1 cellular context compared by ENCODE assay signal in the genomic region with DNA sequence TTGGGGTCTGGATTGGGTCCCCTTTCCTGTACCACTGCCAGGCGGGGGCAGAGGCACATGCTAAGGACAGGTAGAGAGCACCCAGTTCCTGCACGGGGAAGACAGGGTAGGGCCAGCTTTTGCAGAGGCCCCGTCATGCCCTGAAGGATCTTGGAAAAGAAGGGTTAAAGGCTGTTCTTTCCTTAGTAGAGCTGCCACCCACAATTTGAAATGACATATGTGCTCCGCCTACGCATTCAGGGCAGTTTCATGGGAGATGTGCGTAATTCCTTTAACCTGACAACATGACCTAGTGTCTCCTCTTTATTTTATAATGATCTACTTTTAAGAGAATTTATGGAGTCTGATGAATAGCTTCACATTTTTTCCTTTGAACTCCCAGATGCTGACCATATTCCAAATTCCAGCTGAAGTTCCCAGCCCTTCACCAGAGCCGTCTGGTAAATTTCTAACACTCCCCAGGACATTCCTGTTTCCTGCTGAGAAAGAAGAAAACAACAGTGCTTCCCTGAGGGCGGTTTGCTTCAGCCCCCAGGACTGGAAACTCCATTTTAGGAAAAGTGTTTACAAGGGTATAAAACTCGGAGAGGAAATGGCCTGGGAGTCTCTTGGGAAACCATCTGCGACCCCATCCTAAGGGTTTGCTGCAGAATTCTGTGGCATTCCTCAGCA.
TF ChIP-seq lines count a peak whose summit lies in the region.

No MANE protein-coding gene starts in this region.

TF ChIP-seq in WTC11, 78 proteins besides CTCF, POLR2A, EP300 and RAD21:
- TF ChIP-seq ZNF532 (CRISPR knock-in tag; IDR thresholded peaks at IDR 0.05; ENCODE audit: borderline replicate concordance) (0 out of 2 replicates have a peak, but pooled peaks have one; percentile 61), ZNF423 (CRISPR knock-in tag; IDR thresholded peaks at IDR 0.05) (peak; percentile 93), TEAD1 (CRISPR knock-in tag; IDR thresholded peaks at IDR 0.05) (0 out of 2 replicates have a peak, but pooled peaks have one; percentile 15), PRDM15 (CRISPR knock-in tag; IDR thresholded peaks at IDR 0.05) (peak; percentile 51; the same call in 1 of the 2 replicates)
- TF ChIP-seq, protein P1, sequence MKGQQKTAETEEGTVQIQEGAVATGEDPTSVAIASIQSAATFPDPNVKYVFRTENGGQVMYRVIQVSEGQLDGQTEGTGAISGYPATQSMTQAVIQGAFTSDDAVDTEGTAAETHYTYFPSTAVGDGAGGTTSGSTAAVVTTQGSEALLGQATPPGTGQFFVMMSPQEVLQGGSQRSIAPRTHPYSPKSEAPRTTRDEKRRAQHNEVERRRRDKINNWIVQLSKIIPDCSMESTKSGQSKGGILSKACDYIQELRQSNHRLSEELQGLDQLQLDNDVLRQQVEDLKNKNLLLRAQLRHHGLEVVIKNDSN (CRISPR knock-in tag; IDR thresholded peaks at IDR 0.05): no peak
